ENCODE assay signal across 15 cellular contexts in the genomic region with DNA sequence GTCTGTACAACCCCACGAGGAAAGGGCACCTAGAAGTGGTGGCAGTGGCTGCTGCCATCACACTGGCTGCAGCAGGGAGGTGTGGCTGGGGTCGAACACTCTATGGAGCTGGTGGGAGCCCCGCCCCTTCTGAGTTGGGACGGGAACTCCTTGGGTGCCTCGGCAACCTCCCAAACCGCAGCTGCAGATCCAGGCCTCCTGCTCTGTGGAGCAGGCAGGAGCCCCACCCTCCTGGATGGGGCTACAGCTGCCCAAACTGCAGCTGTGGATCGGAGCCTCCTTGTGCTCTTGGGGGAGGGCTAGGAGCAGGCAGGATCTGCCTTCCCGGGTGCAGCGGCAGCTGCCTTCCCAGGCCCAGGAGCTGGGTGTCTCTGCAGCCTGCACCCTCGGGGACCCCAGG. TPM values are rescaled to one million over a fixed set of nuclear protein-coding genes. Genes with fewer than 3 reads are reported as not detected.
A peak's percentile ranks its signal among the peaks of the same experiment; 100 is the strongest.
DNase-seq lines count a peak whose midpoint lies in the region; ATAC-seq and TF ChIP-seq lines count a peak whose summit lies in the region.
"Had no signal": no experiment of that assay in that cellular context is flagged by ENCODE, and none has a peak within 500 bp of the region (broad histone marks: within the 10 kb centered on the region; RNA-seq: fewer than 3 reads in every experiment).

No MANE protein-coding gene starts in this region.

- POLR2A ChIA-PET in WTC11 (lab: Charles Lee): no interaction called here

- ATAC-seq in WTC11 (peak; percentile 76), left ventricle myocardium superior (peak; percentile 51), GM19467 (IDR thresholded peaks at IDR 0.05; ENCODE audit: unreplicated experiment) (no peak), HG02970 (IDR thresholded peaks at IDR 0.05; ENCODE audit: low FRiP score, unreplicated experiment) (no peak)
- ATAC-seq: stimulated activated memory B cell treated with anti-CD40 and anti-IgM and Interleukin-4, amounts not matched to agents 10 μg/mL and 1 μg/mL and 100 μg/mL, for 72 hours; T-cell had no signal

- DNase-seq in A172 (ENCODE audit: low spot score): peak; percentile 51
- peak; percentile 25 for DNase-seq in GM04504 (ENCODE audit: low read depth)
- DNase-seq in WTC11 (ENCODE audit: low spot score): peak; percentile 64
- DNase-seq in left ventricle myocardium superior: peak; percentile 65
- no peak for DNase-seq in NOMO-1 (lab: John Stamatoyannopoulos, UW; ENCODE audit: unreplicated experiment in 2 of 2)
- no peak for DNase-seq in NCI-H1417 treated with DMSO at 0.1 percent for 48 hours (lab: John Stamatoyannopoulos, UW)
- DNase-seq: activated CD4-positive, alpha-beta T cell treated with anti-CD3 and anti-CD28 coated beads for 4 hours; GDM1; NCI-H2107; occipital lobe; stimulated activated CD4-positive, alpha-beta T cell treated with anti-CD3 and anti-CD28 coated beads, Interleukin-2, amount 100 ng/mL, for 24 hours; T-cell had no signal

- H3K4me1 Mint-ChIP-seq in WTC11: peaks cover 30% of the 10 kb centered on the region
- H3K4me1 Mint-ChIP-seq: T-cell had no signal

- CTCF ChIA-PET in WTC11 (lab: Charles Lee): interaction anchor here (0.9 to 1.7 kb wide), 7 partner anchors 11 to 466 kb away, joined by 3 to 7 read pairs (median 5); no protein-coding TSS in a partner anchor

- H3K36me3 Mint-ChIP-seq in WTC11: no peaks in the 10 kb centered on the region
- H3K36me3 Mint-ChIP-seq: stimulated activated memory B cell treated with anti-CD40 and anti-IgM and Interleukin-4, amounts not matched to agents 10 μg/mL and 1 μg/mL and 100 μg/mL, for 72 hours; T-cell had no signal

- TF ChIP-seq CTCF in WTC11 (IDR thresholded peaks at IDR 0.05): no peak

- intact Hi-C loops in left ventricle myocardium superior (cut with micrococcal nuclease): no loop called here

- no peak overlapping the region for H3K27ac Mint-ChIP-seq in WTC11
- H3K27ac Mint-ChIP-seq: stimulated activated memory B cell treated with anti-CD40 and anti-IgM and Interleukin-4, amounts not matched to agents 10 μg/mL and 1 μg/mL and 100 μg/mL, for 72 hours; T-cell had no signal

- H3K4me3 Mint-ChIP-seq in WTC11: no peak overlapping the region
- H3K4me3 Mint-ChIP-seq: stimulated activated memory B cell treated with anti-CD40 and anti-IgM and Interleukin-4, amounts not matched to agents 10 μg/mL and 1 μg/mL and 100 μg/mL, for 72 hours; T-cell had no signal

- H3K9me3 Mint-ChIP-seq in WTC11: no peaks in the 10 kb centered on the region
- H3K9me3 Mint-ChIP-seq: stimulated activated memory B cell treated with anti-CD40 and anti-IgM and Interleukin-4, amounts not matched to agents 10 μg/mL and 1 μg/mL and 100 μg/mL, for 72 hours; T-cell had no signal

- H3K27me3 Mint-ChIP-seq in WTC11 (ENCODE audit: low read depth): peaks cover 3% of the 10 kb centered on the region

TF ChIP-seq in WTC11, 78 proteins besides CTCF, POLR2A, EP300 and RAD21:
- TF ChIP-seq ZNF263 (CRISPR knock-in tag; IDR thresholded peaks at IDR 0.05; ENCODE audit: low read depth) (no peak), SP1 (CRISPR knock-in tag; conservative IDR thresholded peaks at IDR 0.05) (0 out of 2 replicates have a peak, but pooled peaks have one; percentile 25)

RNA-seq across cellular contexts. Expression of a gene that starts 38.9 kb away (rescaled TPM):
- 37.9 and 71.2 TPM in 2 replicates for total RNA-seq in A172 (2014; rRNA removed; shearing (Covaris generic))
- total RNA-seq in WTC11 (2021) (185 to 228 TPM (median 197 TPM) in 3 replicates), left ventricle myocardium superior (117 TPM)

Comparison
In these comparisons a context has a peak if more than half of its experiments do, and no peak if none do; other contexts are left out.
1. DNase-seq: peak in A172 (single experiment), GM04504 (single experiment), WTC11 (single experiment) and left ventricle myocardium superior (single experiment); none in NOMO-1 (0 of 2) and NCI-H1417 treated with DMSO at 0.1 percent for 48 hours (single experiment).
2. ATAC-seq: peak in WTC11 (single experiment) and left ventricle myocardium superior (single experiment); none in GM19467 (single experiment) and HG02970 (single experiment).